Comparison of ENCODE assay signal across 8 cellular contexts in the genomic region with DNA sequence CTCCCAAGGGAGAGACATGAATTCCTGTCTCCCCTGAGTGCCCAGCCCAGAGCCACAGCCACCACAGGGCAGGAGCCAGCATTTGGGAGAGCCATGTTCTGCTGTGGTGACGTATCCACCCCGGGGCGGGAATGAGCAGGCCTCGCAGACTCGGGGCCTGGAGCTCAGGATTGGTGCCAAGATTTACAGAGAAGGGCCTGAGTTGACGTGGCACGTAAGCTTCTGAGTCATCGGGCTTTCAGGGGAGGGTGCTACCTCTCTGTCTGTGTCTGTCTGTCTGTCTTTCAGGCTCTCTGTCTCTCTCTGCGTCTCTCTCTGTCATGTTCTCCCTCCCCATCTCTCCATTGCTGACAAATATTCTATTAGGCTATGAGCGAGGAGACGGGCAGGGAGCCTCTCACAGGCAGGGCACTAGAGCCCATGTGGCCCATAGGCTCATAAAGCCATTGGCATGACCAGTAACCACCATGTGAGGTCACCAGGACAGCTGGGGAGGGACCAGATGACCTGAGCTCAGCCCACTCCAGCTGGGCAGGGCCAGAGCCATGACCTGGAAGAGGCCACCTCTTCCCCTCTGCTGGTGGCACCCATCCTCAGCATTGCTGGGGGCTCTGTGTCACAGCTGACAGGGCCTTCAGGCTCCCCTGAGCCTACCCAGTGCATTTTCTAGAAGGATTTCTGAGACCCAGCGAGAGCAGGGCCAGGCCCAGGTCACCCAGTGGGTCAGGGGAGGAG.
A peak's percentile ranks its signal among the peaks of the same experiment; 100 is the strongest.
DNase-seq lines count a peak whose midpoint lies in the region; ATAC-seq and TF ChIP-seq lines count a peak whose summit lies in the region.

No MANE protein-coding gene starts in this region.

- H3K4me1 Mint-ChIP-seq in T-helper 17 cell = peaks cover 3% of the 10 kb centered on the region

- H3K27me3 Mint-ChIP-seq in T-helper 17 cell = peaks cover 30% of the 10 kb centered on the region

- no peak for ATAC-seq in T-helper 17 cell

- H3K4me3 ChIP-seq in OCI-LY3 (ENCODE audit: low read length) = peak overlapping the region; percentile 29; the same call in 1 of the 2 replicates
- H3K4me3 ChIP-seq in esophagus muscularis mucosa = no peak overlapping the region
- H3K4me3 ChIP-seq in ovary = no peak overlapping the region

- TF ChIP-seq CTCF in OCI-LY3 (IDR thresholded peaks at IDR 0.05; ENCODE audit: low read depth, low read length) (no peak), esophagus muscularis mucosa (IDR thresholded peaks at IDR 0.05) (no peak), ovary (IDR thresholded peaks at IDR 0.05) (no peak)

- H4K20me1 ChIP-seq in OCI-LY3 (ENCODE audit: insufficient read depth, low read length) = no peaks in the 10 kb centered on the region

- H3K9me3 ChIP-seq in OCI-LY3 (ENCODE audit: insufficient read depth, low read length) = no peaks in the 10 kb centered on the region
- H3K9me3 ChIP-seq in esophagus muscularis mucosa = no peaks in the 10 kb centered on the region
- H3K9me3 ChIP-seq in ovary = no peaks in the 10 kb centered on the region
- no peaks in the 10 kb centered on the region for H3K9me3 ChIP-seq in T-helper 17 cell (ENCODE audit: control insufficient read depth, low read length, poor library complexity, severe bottlenecking)

- TF ChIP-seq POLR2A in esophagus muscularis mucosa (IDR thresholded peaks at IDR 0.05; ENCODE audit: low read depth) (no peak), ovary (IDR thresholded peaks at IDR 0.05) (no peak)

- WGBS in esophagus muscularis mucosa = 59% methylated on average over 3 of the region's 12 CpGs
- WGBS in ovary, 3 donors = 38 to 51% (median 50%) methylated on average over 12 of the region's 12 CpGs

- peak overlapping the region; percentile 35; the same call in 1 of the 2 replicates for H3K9ac ChIP-seq in OCI-LY3 (ENCODE audit: low read length)

- peak overlapping the region; percentile 66; the same call in 1 of the 2 replicates for H2AFZ ChIP-seq in OCI-LY3 (ENCODE audit: low read depth, low read length)

- no peak overlapping the region for H3K4me3 Mint-ChIP-seq in T-helper 17 cell

- peak overlapping the region; percentile 19; the same call in 1 of the 2 replicates for H3K27ac ChIP-seq in OCI-LY3 (ENCODE audit: low read length)
- peak overlapping the region; percentile 60 to 72 (median 68) for H3K27ac ChIP-seq in esophagus muscularis mucosa (replicated peaks in 1 of 4)
- no peak overlapping the region for H3K27ac ChIP-seq in ovary

- DNase-seq in DMS53 treated with DMSO at 0.1 percent for 48 hours (lab: John Stamatoyannopoulos, UW; ENCODE audit: unreplicated experiment) = peak; percentile 75
- DNase-seq in esophagus muscularis mucosa (ENCODE audit: extremely low spot score) = peak; percentile 93
- DNase-seq in ovary = peak; percentile 65 to 81 (median 77)
- no peak for DNase-seq in stimulated activated naive CD4-positive, alpha-beta T cell treated with Interleukin-2 at 50 U/mL for 16 hours (lab: John Stamatoyannopoulos, UW)
- DNase-seq in GDM1 (lab: John Stamatoyannopoulos, UW) = no peak
- no peak for DNase-seq in T-helper 17 cell
- no peak for DNase-seq in NCI-H1092 (lab: John Stamatoyannopoulos, UW)

- intact Hi-C loops in esophagus muscularis mucosa (cut with DNase I) (no loop called here), ovary (cut with DNase I) (no loop called here)

- no peaks in the 10 kb centered on the region for H3K79me2 ChIP-seq in OCI-LY3 (ENCODE audit: low read length)

- H3K27ac Mint-ChIP-seq in T-helper 17 cell = no peak overlapping the region

- TF ChIP-seq EP300 in esophagus muscularis mucosa (IDR thresholded peaks at IDR 0.05) (no peak), ovary (IDR thresholded peaks at IDR 0.05) (no peak)

- H3K4me2 ChIP-seq in OCI-LY3 (ENCODE audit: low read length) = peak overlapping the region; percentile 69

- H3K27me3 ChIP-seq in OCI-LY3 (ENCODE audit: low read depth, low read length) (no peaks in the 10 kb centered on the region), esophagus muscularis mucosa (no peaks in the 10 kb centered on the region), ovary (no peaks in the 10 kb centered on the region)

- H3K36me3 ChIP-seq in OCI-LY3 (replicated peaks; ENCODE audit: low read depth, low read length) (no peaks in the 10 kb centered on the region), esophagus muscularis mucosa (no peaks in the 10 kb centered on the region), ovary (no peaks in the 10 kb centered on the region)

- peaks cover 2% of the 10 kb centered on the region for H3K36me3 Mint-ChIP-seq in T-helper 17 cell (ENCODE audit: low read depth)

- H3K4me1 ChIP-seq in OCI-LY3 (ENCODE audit: low read length) (peaks cover 23% of the 10 kb centered on the region), esophagus muscularis mucosa (peaks cover 23 to 39% (median 37%) of the 10 kb centered on the region in 4 donors), ovary (ENCODE audit: insufficient read depth) (no peaks in the 10 kb centered on the region)

Comparison
In these comparisons a context has a peak if more than half of its experiments do, and no peak if none do; other contexts are left out.
1. DNase-seq: peak in DMS53 treated with DMSO at 0.1 percent for 48 hours (single experiment), esophagus muscularis mucosa (single experiment) and ovary (5 of 5); none in stimulated activated naive CD4-positive, alpha-beta T cell treated with Interleukin-2 at 50 U/mL for 16 hours (single experiment), GDM1 (single experiment), T-helper 17 cell (0 of 3) and NCI-H1092 (single experiment).
2. H3K27ac ChIP-seq: peak in OCI-LY3 (single experiment) and esophagus muscularis mucosa (4 of 4); none in ovary (0 of 2).